In the genomic region with DNA sequence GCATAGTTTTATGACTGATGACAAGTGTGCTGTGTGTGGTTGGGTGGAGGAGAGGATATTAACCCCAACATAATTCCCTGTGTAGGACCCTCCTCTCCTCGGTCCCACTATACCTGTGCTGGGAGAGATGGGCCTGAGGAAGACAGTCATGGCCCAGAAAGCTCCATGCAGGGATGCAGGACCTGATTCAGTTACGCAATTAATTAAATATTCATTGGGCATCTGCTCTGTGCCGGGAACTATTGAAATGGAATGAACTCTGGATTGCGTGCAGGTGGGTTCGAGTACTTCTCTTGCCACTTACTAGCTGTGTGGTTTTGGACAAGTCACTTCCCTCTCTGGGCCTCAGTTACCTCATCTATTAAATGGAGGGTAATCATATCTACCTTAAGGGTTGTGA, we compare ENCODE assay signal across 2 cellular contexts.
TF ChIP-seq lines count a peak whose summit lies in the region.

No MANE protein-coding gene starts in this region.

TF ChIP-seq in HepG2, 621 proteins besides CTCF, POLR2A, EP300 and RAD21:
- TF ChIP-seq, protein P1, sequence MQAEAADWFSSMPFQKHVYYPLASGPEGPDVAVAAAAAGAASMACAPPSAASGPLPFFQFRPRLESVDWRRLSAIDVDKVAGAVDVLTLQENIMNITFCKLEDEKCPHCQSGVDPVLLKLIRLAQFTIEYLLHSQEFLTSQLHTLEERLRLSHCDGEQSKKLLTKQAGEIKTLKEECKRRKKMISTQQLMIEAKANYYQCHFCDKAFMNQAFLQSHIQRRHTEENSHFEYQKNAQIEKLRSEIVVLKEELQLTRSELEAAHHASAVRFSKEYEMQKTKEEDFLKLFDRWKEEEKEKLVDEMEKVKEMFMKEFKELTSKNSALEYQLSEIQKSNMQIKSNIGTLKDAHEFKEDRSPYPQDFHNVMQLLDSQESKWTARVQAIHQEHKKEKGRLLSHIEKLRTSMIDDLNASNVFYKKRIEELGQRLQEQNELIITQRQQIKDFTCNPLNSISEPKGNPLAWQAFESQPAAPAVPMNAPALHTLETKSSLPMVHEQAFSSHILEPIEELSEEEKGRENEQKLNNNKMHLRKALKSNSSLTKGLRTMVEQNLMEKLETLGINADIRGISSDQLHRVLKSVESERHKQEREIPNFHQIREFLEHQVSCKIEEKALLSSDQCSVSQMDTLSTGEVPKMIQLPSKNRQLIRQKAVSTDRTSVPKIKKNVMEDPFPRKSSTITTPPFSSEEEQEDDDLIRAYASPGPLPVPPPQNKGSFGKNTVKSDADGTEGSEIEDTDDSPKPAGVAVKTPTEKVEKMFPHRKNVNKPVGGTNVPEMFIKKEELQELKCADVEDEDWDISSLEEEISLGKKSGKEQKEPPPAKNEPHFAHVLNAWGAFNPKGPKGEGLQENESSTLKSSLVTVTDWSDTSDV (CRISPR knock-in tag; IDR thresholded peaks at IDR 0.05) = no peak
- 0 out of 2 replicates have a peak, but pooled peaks have one; percentile 41 for TF ChIP-seq CEBPB (IDR thresholded peaks at IDR 0.05; ENCODE audit: borderline replicate concordance, low read depth, low read length)

TF ChIP-seq in H1, 55 proteins besides CTCF, POLR2A, EP300 and RAD21:
- TF ChIP-seq RXRA (IDR thresholded peaks at IDR 0.05; ENCODE audit: insufficient read depth, low read depth, low read length) = no peak
- peak; percentile 31; the same call in 1 of the 2 replicates for TF ChIP-seq CEBPB (IDR thresholded peaks at IDR 0.05; ENCODE audit: low read depth, low read length)
